ENCODE assay signal across 22 cellular contexts in genomic region chr9:104256710-104257091, GRCh38.
DNase-seq lines count a peak whose midpoint lies in the region; ATAC-seq, FAIRE-seq and TF ChIP-seq lines count a peak whose summit lies in the region.
"Had no signal": no experiment of that assay in that cellular context is flagged by ENCODE, and none has a peak within 500 bp of the region (broad histone marks: within the 10 kb centered on the region; RNA-seq: fewer than 3 reads in every experiment).

No MANE protein-coding gene starts in this region.

- H3K4me1 Mint-ChIP-seq in GM23338, result peaks cover 59% of the 10 kb centered on the region
- H3K4me1 Mint-ChIP-seq: CD4-positive, alpha-beta memory T cell had no signal

- H3K27ac Mint-ChIP-seq in GM23338, result peak overlapping the region; percentile 61; the same call in 1 of the 2 replicates
- H3K27ac Mint-ChIP-seq: CD4-positive, alpha-beta memory T cell had no signal

- H2AFZ ChIP-seq in GM23338, result no peak overlapping the region
- H2AFZ ChIP-seq: PC-9 had no signal

- H3K27me3 ChIP-seq in GM23338 (ENCODE audit: insufficient read depth), result no peaks in the 10 kb centered on the region
- H3K27me3 ChIP-seq: SJSA1 had no signal

- H3K79me2 ChIP-seq in GM23338 (replicated peaks; ENCODE audit: insufficient read depth), result no peaks in the 10 kb centered on the region

- no peak for ATAC-seq in GM23338
- ATAC-seq: A549 had no signal

- TF ChIP-seq CTCF in 22Rv1 (IDR thresholded peaks at IDR 0.05) (no peak), GM23338 (conservative IDR thresholded peaks at IDR 0.05; ENCODE audit: low read depth in 2 of 2) (no peak)

- no peak for FAIRE-seq in RCC 7860 (lab: Jason Lieb, UNC)
- FAIRE-seq: A549, G401.6, H54 had no signal

- H3K27me3 Mint-ChIP-seq in GM23338 (ENCODE audit: insufficient read depth, low read depth, poor library complexity), result peaks cover 8% of the 10 kb centered on the region

- H3K36me3 ChIP-seq in GM23338 (ENCODE audit: insufficient read depth), result peaks cover 4% of the 10 kb centered on the region; the same call in 1 of the 2 replicates
- H3K36me3 ChIP-seq: SJSA1 had no signal

- no peak overlapping the region for H3K4me3 Mint-ChIP-seq in GM23338
- H3K4me3 Mint-ChIP-seq: CD4-positive, alpha-beta memory T cell had no signal

- no peaks in the 10 kb centered on the region for H3F3A ChIP-seq in GM23338 (replicated peaks; ENCODE audit: low read depth)

- H3K27ac ChIP-seq in 22Rv1 (peak overlapping the region; percentile 39), GM23338 (ENCODE audit: low read depth) (0 out of 2 replicates have a peak overlapping the region, but pooled peaks have one; percentile 28)
- H3K27ac ChIP-seq: A549, PC-9, SJSA1 had no signal

- H3K4me1 ChIP-seq in GM23338 (ENCODE audit: insufficient read depth), result peaks cover 62% of the 10 kb centered on the region
- H3K4me1 ChIP-seq: A549, SJSA1 had no signal

- H3K9me3 Mint-ChIP-seq in GM23338, result peaks cover 37% of the 10 kb centered on the region

- H3K36me3 Mint-ChIP-seq in GM23338 (ENCODE audit: low read depth), result peaks cover 37% of the 10 kb centered on the region
- H3K36me3 Mint-ChIP-seq: CD4-positive, alpha-beta memory T cell had no signal

- H3K4me3 ChIP-seq in GM23338, result no peak overlapping the region
- H3K4me3 ChIP-seq: A549, PC-9, SJSA1 had no signal

- no peaks in the 10 kb centered on the region for H4K20me1 ChIP-seq in GM23338 (replicated peaks; ENCODE audit: insufficient read depth)

- H3K9me2 ChIP-seq in GM23338 (ENCODE audit: insufficient read depth), result no peaks in the 10 kb centered on the region

- H3K4me2 ChIP-seq in GM23338, result no peak overlapping the region
- H3K4me2 ChIP-seq: A549, PC-9 had no signal

- DNase-seq in GM23338 (ENCODE audit: low spot score) (no peak), RCC 7860 (ENCODE audit: low spot score) (peak; percentile 14), kidney tubule cell (ENCODE audit: low spot score) (peak; percentile 43), epidermal melanocyte (ENCODE audit: insufficient read length, low spot score) (no peak), Kasumi-1 (lab: John Stamatoyannopoulos, UW) (no peak), HT-29 (ENCODE audit: low spot score) (no peak)
- no peak for DNase-seq in activated effector memory CD4-positive, alpha-beta T cell treated with anti-CD3 and anti-CD28 coated beads, Interleukin-2, amount 50 U/mL, for 16 hours
- DNase-seq: AML-193; C1 segment of cervical spinal cord; CD4-positive, alpha-beta memory T cell; COR-L47; NCI-H146; NCI-H1930; NCI-H526 treated with DMSO at 0.1 percent for 48 hours; PC-9; Right ventricle myocardium superior; RPMI8226 had no signal

TF ChIP-seq in GM23338, 12 proteins besides CTCF, POLR2A, EP300 and RAD21:
- no peak for TF ChIP-seq JUNB (IDR thresholded peaks at IDR 0.05; ENCODE audit: unreplicated experiment)
- no peak for TF ChIP-seq CREB1 (CRISPR knock-in tag; IDR thresholded peaks at IDR 0.05; ENCODE audit: low read depth)
- no peak for TF ChIP-seq EZH2 (IDR thresholded peaks at IDR 0.05; ENCODE audit: low read depth, unreplicated experiment)

Comparison
In these comparisons a context has a peak if more than half of its experiments do, and no peak if none do; other contexts are left out.
1. DNase-seq: peak in RCC 7860 (single experiment) and kidney tubule cell (single experiment); none in GM23338 (single experiment), epidermal melanocyte (single experiment), Kasumi-1 (0 of 2), HT-29 (single experiment) and activated effector memory CD4-positive, alpha-beta T cell treated with anti-CD3 and anti-CD28 coated beads, Interleukin-2, amount 50 U/mL, for 16 hours (single experiment).